Comparison of ENCODE assay signal across 21 cellular contexts in genomic region chr2:236848467-236848866, GRCh38.
DNase-seq lines count a peak whose midpoint lies in the region; TF ChIP-seq lines count a peak whose summit lies in the region.
"Had no signal": no experiment of that assay in that cellular context is flagged by ENCODE, and none has a peak within 500 bp of the region (broad histone marks: within the 10 kb centered on the region; RNA-seq: fewer than 3 reads in every experiment).

No MANE protein-coding gene starts in this region.

- H3K27ac ChIP-seq in neural cell (ENCODE audit: low read length) (peak overlapping the region; percentile 83), OCI-LY7 (ENCODE audit: low read depth, low read length, poor library complexity, severe bottlenecking) (no peak overlapping the region)
- H3K27ac ChIP-seq: brain microvascular endothelial cell, gastroesophageal sphincter, hepatocyte, left ventricle myocardium inferior, psoas muscle, testis had no signal

- H3K4me3 ChIP-seq in neural cell (ENCODE audit: low read length) (peak overlapping the region; percentile 42), OCI-LY7 (ENCODE audit: low read depth, low read length, poor library complexity, severe bottlenecking) (no peak overlapping the region)
- H3K4me3 ChIP-seq: gastroesophageal sphincter, hepatocyte, left ventricle myocardium inferior, psoas muscle, testis had no signal

- H3K79me2 ChIP-seq in neural cell (replicated peaks; ENCODE audit: insufficient read depth, low read length) (no peaks in the 10 kb centered on the region), OCI-LY7 (ENCODE audit: insufficient read depth, low read depth, low read length) (no peaks in the 10 kb centered on the region)
- H3K79me2 ChIP-seq: hepatocyte had no signal

- intact Hi-C loops in OCI-LY7 (cut with micrococcal nuclease; ENCODE audit: unreplicated experiment) = no loop called here

- peak overlapping the region; percentile 42 for H3K9ac ChIP-seq in neural cell (ENCODE audit: low read length)

- H3K9me3 ChIP-seq in neural cell (ENCODE audit: low read length) (peaks cover 3% of the 10 kb centered on the region), OCI-LY7 (ENCODE audit: low read length) (no peaks in the 10 kb centered on the region)
- H3K9me3 ChIP-seq: gastroesophageal sphincter, left ventricle myocardium inferior, psoas muscle, testis had no signal

- TF ChIP-seq CTCF in neural cell (IDR thresholded peaks at IDR 0.05; ENCODE audit: poor library complexity, severe bottlenecking) = no peak
- no peak for TF ChIP-seq CTCF in OCI-LY7 (conservative IDR thresholded peaks at IDR 0.05; ENCODE audit: low read length)

- H3K4me2 ChIP-seq in neural cell (ENCODE audit: low read length) (peak overlapping the region; percentile 62), OCI-LY7 (ENCODE audit: low read length) (no peak overlapping the region)
- H3K4me2 ChIP-seq: hepatocyte had no signal

- no peaks in the 10 kb centered on the region for H3K36me3 ChIP-seq in neural cell (ENCODE audit: insufficient read depth, low read length)
- no peaks in the 10 kb centered on the region for H3K36me3 ChIP-seq in OCI-LY7 (ENCODE audit: insufficient read depth, low read length)
- H3K36me3 ChIP-seq: brain microvascular endothelial cell, gastroesophageal sphincter, left ventricle myocardium inferior had no signal

- no peaks in the 10 kb centered on the region for H3K27me3 ChIP-seq in neural cell (ENCODE audit: insufficient read depth, low read depth, low read length)
- H3K27me3 ChIP-seq: brain microvascular endothelial cell, gastroesophageal sphincter, hepatocyte, testis had no signal

- peak; percentile 39 for TF ChIP-seq RAD21 in neural cell (conservative IDR thresholded peaks at IDR 0.05)

- no peaks in the 10 kb centered on the region for H3K9me2 ChIP-seq in neural cell (ENCODE audit: insufficient read depth, low read length)
- H3K9me2 ChIP-seq in OCI-LY7 (ENCODE audit: insufficient read depth, low read length) = no peaks in the 10 kb centered on the region

- H4K20me1 ChIP-seq in neural cell (ENCODE audit: insufficient read depth) = no peaks in the 10 kb centered on the region
- H4K20me1 ChIP-seq in OCI-LY7 (ENCODE audit: insufficient read depth, low read length) = no peaks in the 10 kb centered on the region

- no peak overlapping the region for H2AFZ ChIP-seq in neural cell (ENCODE audit: low read depth, low read length)
- no peak overlapping the region for H2AFZ ChIP-seq in OCI-LY7 (ENCODE audit: low read length)
- H2AFZ ChIP-seq: hepatocyte had no signal

- POLR2A ChIA-PET in OCI-LY7 (lab: Charles Lee) (no interaction called here), HEK293T (lab: Yijun Ruan, JAX) (no interaction called here)

- DNase-seq in NCI-H1417 (lab: John Stamatoyannopoulos, UW) (peak; percentile 24 to 88 (median 76)), NCI-H1417 treated with DMSO at 0.1 percent for 48 hours (lab: John Stamatoyannopoulos, UW) (no peak), NCI-H1105 (lab: John Stamatoyannopoulos, UW) (peak; percentile 17), NCI-H748 (lab: John Stamatoyannopoulos, UW; ENCODE audit: unreplicated experiment) (peak; percentile 81), OCI-LY7 (ENCODE audit: low spot score) (no peak), HEK293T (ENCODE audit: extremely low spot score) (no peak), inferior parietal cortex (ENCODE audit: extremely low spot score) (no peak)
- DNase-seq: activated CD4-positive, alpha-beta T cell treated with anti-CD3 and anti-CD28 coated beads, Interleukin-2, amount 50 U/mL, for 48 hours; activated naive CD4-positive, alpha-beta T cell treated with anti-CD3 and anti-CD28 coated beads, Interleukin-2, amount 10 ng/mL, durations not matched to agents 7 days and 5 days; AML-193; brain microvascular endothelial cell; CD4-positive, alpha-beta memory T cell; GOT3; left ventricle myocardium inferior; NCI-H1694; psoas muscle; stimulated activated naive CD8-positive, alpha-beta T cell treated with anti-CD3 and anti-CD28 coated beads, Interleukin-15, Interleukin-2, amounts not matched to agents 100 U/mL and 50 U/mL, for 24 hours; testis had no signal

- H3K4me1 ChIP-seq in OCI-LY7 (ENCODE audit: insufficient read depth, low read length, poor library complexity, severe bottlenecking) = no peaks in the 10 kb centered on the region

- BruUV-seq in OCI-LY7 (replicated peaks; lab: Mats Ljungman, UMichigan) = no TSS peak

- H3F3A ChIP-seq in neural cell (ENCODE audit: insufficient read depth, low read length, poor library complexity, severe bottlenecking) = no peaks in the 10 kb centered on the region

- TF ChIP-seq EP300 in neural cell (conservative IDR thresholded peaks at IDR 0.05; ENCODE audit: poor library complexity, severe bottlenecking) = peak; percentile 90

- CTCF ChIA-PET in OCI-LY7 (lab: Charles Lee; ENCODE audit: unreplicated experiment) = no interaction called here
- CTCF ChIA-PET in HEK293T (lab: Yijun Ruan, JAX) = no interaction called here

TF ChIP-seq in neural cell, 6 proteins besides CTCF, POLR2A, EP300 and RAD21:
- TF ChIP-seq POLR2AphosphoS5 (IDR thresholded peaks at IDR 0.05) (peak; percentile 95), EZH2 (IDR thresholded peaks at IDR 0.05; ENCODE audit: borderline replicate concordance, insufficient read depth, low read length, poor library complexity, severe bottlenecking) (no peak), TAF1 (IDR thresholded peaks at IDR 0.05; ENCODE audit: low read depth) (no peak), REST (IDR thresholded peaks at IDR 0.05; ENCODE audit: borderline replicate concordance) (peak; percentile 66), MXI1 (conservative IDR thresholded peaks at IDR 0.05; ENCODE audit: poor library complexity, severe bottlenecking) (peak; percentile 66), SMC3 (conservative IDR thresholded peaks at IDR 0.05; ENCODE audit: poor library complexity) (no peak)

TF ChIP-seq in HEK293T, 16 proteins besides CTCF, POLR2A, EP300 and RAD21:
- TF ChIP-seq NFRKB (IDR thresholded peaks at IDR 0.05) (no peak), TARDBP (IDR thresholded peaks at IDR 0.05) (no peak)

Comparison
In these comparisons a context has a peak if more than half of its experiments do, and no peak if none do; other contexts are left out.
1. DNase-seq: peak in NCI-H1417 (3 of 3), NCI-H1105 (single experiment) and NCI-H748 (single experiment); none in NCI-H1417 treated with DMSO at 0.1 percent for 48 hours (single experiment), OCI-LY7 (single experiment), HEK293T (single experiment) and inferior parietal cortex (single experiment).